16 cellular contexts compared by ENCODE assay signal in the genomic region with DNA sequence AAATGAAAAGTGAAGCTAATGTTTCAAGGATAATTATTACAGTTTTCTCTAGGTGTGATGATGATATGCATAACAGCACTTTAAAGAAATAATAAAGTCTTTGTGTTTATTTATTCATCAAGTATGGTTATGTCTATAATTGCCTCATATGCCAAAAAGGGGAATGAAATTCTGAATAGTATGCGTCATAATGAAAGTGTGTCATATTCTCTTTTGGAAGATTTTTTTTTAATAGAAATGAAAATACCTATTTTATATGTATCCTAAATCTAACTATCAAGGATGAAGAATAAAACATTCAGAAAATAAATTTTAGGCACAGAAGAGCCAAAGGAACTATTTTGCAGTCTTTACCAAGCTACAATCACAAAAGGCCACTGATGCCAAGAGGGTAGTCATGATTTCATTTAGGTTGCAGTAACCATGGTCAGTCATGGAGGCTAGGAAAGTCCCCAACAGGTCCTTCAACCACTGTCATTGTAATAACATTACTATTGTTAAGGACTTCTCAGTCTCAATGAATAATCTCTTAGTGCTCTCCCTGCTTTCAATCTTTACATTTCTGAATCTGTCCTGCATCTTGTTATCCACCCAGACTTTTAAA.
DNase-seq lines count a peak whose midpoint lies in the region; ATAC-seq and TF ChIP-seq lines count a peak whose summit lies in the region.
"Had no signal": no experiment of that assay in that cellular context is flagged by ENCODE, and none has a peak within 500 bp of the region (broad histone marks: within the 10 kb centered on the region; RNA-seq: fewer than 3 reads in every experiment).

No MANE protein-coding gene starts in this region.

- H3K27me3 Mint-ChIP-seq in neural crest cell (ENCODE audit: low read depth) = no peaks in the 10 kb centered on the region
- H3K27me3 Mint-ChIP-seq: CD4-positive, alpha-beta memory T cell had no signal

- no peaks in the 10 kb centered on the region for H3F3A ChIP-seq in SK-N-SH (replicated peaks; ENCODE audit: insufficient read depth)

- H3K27ac ChIP-seq in SK-N-SH (ENCODE audit: low read depth in 2 of 2, low read length in 1 of 2) = no peak overlapping the region

- TF ChIP-seq RAD21 in SK-N-SH (IDR thresholded peaks at IDR 0.05; ENCODE audit: low read length) = no peak

- no peak overlapping the region for H3K9ac ChIP-seq in SK-N-SH

- H3K4me1 Mint-ChIP-seq in neural crest cell = peaks cover 28% of the 10 kb centered on the region
- H3K4me1 Mint-ChIP-seq: CD4-positive, alpha-beta memory T cell had no signal

- POLR2A ChIA-PET in SK-N-SH (lab: Yijun Ruan, JAX) = no interaction called here

- H3K36me3 ChIP-seq in SK-N-SH (replicated peaks in 1 of 2; ENCODE audit: control insufficient read depth in 1 of 2, insufficient read depth in 2 of 2, low read length in 1 of 2) = no peaks in the 10 kb centered on the region
- H3K36me3 ChIP-seq: HAP-1 had no signal

- no peak overlapping the region for H3K4me3 ChIP-seq in SK-N-SH (ENCODE audit: low read depth in 2 of 2, low read length in 1 of 2)
- H3K4me3 ChIP-seq: HAP-1 had no signal

- no peaks in the 10 kb centered on the region for H4K20me1 ChIP-seq in SK-N-SH (ENCODE audit: insufficient read depth)

- H2AFZ ChIP-seq in SK-N-SH (ENCODE audit: low read depth) = no peak overlapping the region

- H3K27me3 ChIP-seq in SK-N-SH (ENCODE audit: insufficient read depth) = no peaks in the 10 kb centered on the region

- no peaks in the 10 kb centered on the region for H3K36me3 Mint-ChIP-seq in neural crest cell (ENCODE audit: low read depth)
- H3K36me3 Mint-ChIP-seq: CD4-positive, alpha-beta memory T cell had no signal

- 58% methylated on average over 1 of the region's 1 CpG for WGBS in SK-N-SH (ENCODE audit: low lambda C conversion rate)

- H3K4me2 ChIP-seq in SK-N-SH = no peak overlapping the region

- peak overlapping the region; percentile 16 for H3K27ac Mint-ChIP-seq in neural crest cell (ENCODE audit: unreplicated experiment)
- H3K27ac Mint-ChIP-seq: CD4-positive, alpha-beta memory T cell; HFFc6 had no signal

- ATAC-seq in GM19463 (IDR thresholded peaks at IDR 0.05; ENCODE audit: unreplicated experiment) = peak; percentile 47
- peak; percentile 55 for ATAC-seq in HG03565 (IDR thresholded peaks at IDR 0.05; ENCODE audit: unreplicated experiment)
- no peak for ATAC-seq in GM19023 (IDR thresholded peaks at IDR 0.05; ENCODE audit: unreplicated experiment)

- H3K4me3 Mint-ChIP-seq in neural crest cell = no peak overlapping the region
- H3K4me3 Mint-ChIP-seq: CD4-positive, alpha-beta memory T cell; HFFc6 had no signal

- CTCF ChIA-PET in SK-N-SH (lab: Yijun Ruan, JAX) = no interaction called here

- TF ChIP-seq EP300 in SK-N-SH (IDR thresholded peaks at IDR 0.05; ENCODE audit: borderline replicate concordance in 1 of 2, low read depth in 1 of 2, low read length in 1 of 2) = no peak

- H3K79me2 ChIP-seq in SK-N-SH (ENCODE audit: insufficient read depth) = no peaks in the 10 kb centered on the region

- TF ChIP-seq CTCF in neural crest cell (conservative IDR thresholded peaks at IDR 0.05) (no peak), SK-N-SH (IDR thresholded peaks at IDR 0.05) (no peak)

- DNase-seq in neural crest cell (ENCODE audit: low read depth, low spot score) (no peak), SK-N-SH (no peak)
- no peak for DNase-seq in activated effector memory CD4-positive, alpha-beta T cell treated with anti-CD3 and anti-CD28 coated beads, Interleukin-2, amount 50 U/mL, for 16 hours
- DNase-seq: C1 segment of cervical spinal cord; Calu3; CD4-positive, alpha-beta memory T cell; COR-L47; DMS53; DMS79 treated with DMSO at 0.1 percent for 48 hours; GF-D8; GOT3; HFFc6 had no signal

- no peaks in the 10 kb centered on the region for H3K9me2 ChIP-seq in SK-N-SH

- no peaks in the 10 kb centered on the region for H3K4me1 ChIP-seq in SK-N-SH (ENCODE audit: control insufficient read depth in 1 of 2, insufficient read depth in 2 of 2, low read depth in 1 of 2, low read length in 1 of 2)
- H3K4me1 ChIP-seq: HAP-1 had no signal

- H3K9me3 Mint-ChIP-seq in neural crest cell = peaks cover 8% of the 10 kb centered on the region

- no peaks in the 10 kb centered on the region; the same call in 1 of the 2 replicates for H3K9me3 ChIP-seq in SK-N-SH
- H3K9me3 ChIP-seq: HAP-1 had no signal

TF ChIP-seq in SK-N-SH, 30 proteins besides CTCF, POLR2A, EP300 and RAD21:
- TF ChIP-seq JUND (IDR thresholded peaks at IDR 0.05) (no peak), EZH2phosphoT487 (IDR thresholded peaks at IDR 0.05; ENCODE audit: borderline replicate concordance, low read depth) (no peak), MXI1 (IDR thresholded peaks at IDR 0.05; ENCODE audit: low read depth, low read length) (no peak), TCF12 (IDR thresholded peaks at IDR 0.05) (no peak), NFIC (IDR thresholded peaks at IDR 0.05; ENCODE audit: borderline replicate concordance) (no peak), GATA2 (CRISPR knock-in tag; IDR thresholded peaks at IDR 0.05) (no peak), CHD2 (IDR thresholded peaks at IDR 0.05; ENCODE audit: low read length, partially characterized antibody) (no peak), MEF2A (IDR thresholded peaks at IDR 0.05; ENCODE audit: borderline replicate concordance, low read depth) (no peak), POLR2AphosphoS5 (IDR thresholded peaks at IDR 0.05; ENCODE audit: low read depth, low read length) (no peak), REST (IDR thresholded peaks at IDR 0.05; ENCODE audit: low read depth, low read length) (no peak)
- TF ChIP-seq, protein P1, sequence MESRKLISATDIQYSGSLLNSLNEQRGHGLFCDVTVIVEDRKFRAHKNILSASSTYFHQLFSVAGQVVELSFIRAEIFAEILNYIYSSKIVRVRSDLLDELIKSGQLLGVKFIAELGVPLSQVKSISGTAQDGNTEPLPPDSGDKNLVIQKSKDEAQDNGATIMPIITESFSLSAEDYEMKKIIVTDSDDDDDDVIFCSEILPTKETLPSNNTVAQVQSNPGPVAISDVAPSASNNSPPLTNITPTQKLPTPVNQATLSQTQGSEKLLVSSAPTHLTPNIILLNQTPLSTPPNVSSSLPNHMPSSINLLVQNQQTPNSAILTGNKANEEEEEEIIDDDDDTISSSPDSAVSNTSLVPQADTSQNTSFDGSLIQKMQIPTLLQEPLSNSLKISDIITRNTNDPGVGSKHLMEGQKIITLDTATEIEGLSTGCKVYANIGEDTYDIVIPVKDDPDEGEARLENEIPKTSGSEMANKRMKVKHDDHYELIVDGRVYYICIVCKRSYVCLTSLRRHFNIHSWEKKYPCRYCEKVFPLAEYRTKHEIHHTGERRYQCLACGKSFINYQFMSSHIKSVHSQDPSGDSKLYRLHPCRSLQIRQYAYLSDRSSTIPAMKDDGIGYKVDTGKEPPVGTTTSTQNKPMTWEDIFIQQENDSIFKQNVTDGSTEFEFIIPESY (IDR thresholded peaks at IDR 0.05; ENCODE audit: borderline replicate concordance, low read depth) = no peak
- TF ChIP-seq, protein P2, sequence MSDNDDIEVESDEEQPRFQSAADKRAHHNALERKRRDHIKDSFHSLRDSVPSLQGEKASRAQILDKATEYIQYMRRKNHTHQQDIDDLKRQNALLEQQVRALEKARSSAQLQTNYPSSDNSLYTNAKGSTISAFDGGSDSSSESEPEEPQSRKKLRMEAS (IDR thresholded peaks at IDR 0.05; ENCODE audit: low read depth) = no peak
- TF ChIP-seq, protein P3, sequence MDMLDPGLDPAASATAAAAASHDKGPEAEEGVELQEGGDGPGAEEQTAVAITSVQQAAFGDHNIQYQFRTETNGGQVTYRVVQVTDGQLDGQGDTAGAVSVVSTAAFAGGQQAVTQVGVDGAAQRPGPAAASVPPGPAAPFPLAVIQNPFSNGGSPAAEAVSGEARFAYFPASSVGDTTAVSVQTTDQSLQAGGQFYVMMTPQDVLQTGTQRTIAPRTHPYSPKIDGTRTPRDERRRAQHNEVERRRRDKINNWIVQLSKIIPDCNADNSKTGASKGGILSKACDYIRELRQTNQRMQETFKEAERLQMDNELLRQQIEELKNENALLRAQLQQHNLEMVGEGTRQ (IDR thresholded peaks at IDR 0.05; ENCODE audit: borderline replicate concordance, low read depth, low read length) = no peak
